ENCODE assay signal across 8 cellular contexts in the genomic region with DNA sequence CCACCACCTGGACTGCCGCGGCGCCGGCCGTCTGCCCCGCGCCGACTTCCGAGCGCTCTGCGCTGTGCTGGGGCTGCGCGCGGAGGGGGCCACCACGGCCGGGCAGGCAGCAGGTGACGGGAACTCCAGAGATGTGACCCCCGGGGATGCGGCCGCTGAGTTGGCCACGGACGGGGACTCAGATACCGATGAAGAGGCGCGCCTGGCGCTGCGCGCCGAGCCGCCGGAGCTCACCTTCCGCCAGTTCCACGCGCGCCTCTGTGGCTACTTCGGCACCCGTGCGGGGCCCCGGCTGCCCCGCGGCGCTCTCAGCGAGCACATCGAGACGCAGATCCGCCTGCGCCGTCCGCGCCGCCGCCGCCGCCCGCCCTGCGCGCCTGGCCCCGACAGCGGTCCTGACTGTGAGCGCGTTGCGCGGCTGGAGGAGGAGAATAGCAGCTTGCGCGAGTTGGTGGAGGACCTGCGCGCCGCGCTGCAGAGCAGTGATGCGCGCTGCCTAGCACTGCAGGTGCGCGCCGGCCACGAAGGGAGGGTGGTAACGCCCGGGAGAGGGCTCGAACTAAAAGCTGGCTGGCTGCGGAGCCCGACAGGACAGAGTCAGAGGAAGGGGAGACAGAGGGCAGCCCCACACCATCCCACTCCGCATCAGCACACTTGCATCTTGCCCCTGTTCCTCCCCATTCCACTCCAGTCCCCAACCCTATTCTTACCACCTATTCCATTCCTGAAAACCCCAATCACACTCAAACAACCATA. TPM values are rescaled to one million over a fixed set of nuclear protein-coding genes. Genes with fewer than 3 reads are reported as not detected.
DNase-seq lines count a peak whose midpoint lies in the region; ATAC-seq, FAIRE-seq and TF ChIP-seq lines count a peak whose summit lies in the region.

No MANE protein-coding gene starts in this region.

- peak; percentile 48 for DNase-seq in A673 (ENCODE audit: low spot score)
- peak; percentile 55 for DNase-seq in NCI-H1105 treated with DMSO at 0.1 percent for 48 hours (lab: John Stamatoyannopoulos, UW)
- no peak for DNase-seq in astrocyte (ENCODE audit: low read depth)
- no peak for DNase-seq in memory B cell (ENCODE audit: low spot score in 2 of 2)
- DNase-seq in thyroid gland, result no peak

- peaks cover 7% of the 10 kb centered on the region for H4K20me1 ChIP-seq in astrocyte (ENCODE audit: insufficient read depth, low read length)

- H3K27me3 Mint-ChIP-seq in astrocyte (ENCODE audit: low read depth, unreplicated experiment), result peaks cover 57% of the 10 kb centered on the region
- peaks cover 38% of the 10 kb centered on the region for H3K27me3 Mint-ChIP-seq in memory B cell

- no peaks in the 10 kb centered on the region for H3K9me3 Mint-ChIP-seq in astrocyte (ENCODE audit: unreplicated experiment)
- no peaks in the 10 kb centered on the region for H3K9me3 Mint-ChIP-seq in memory B cell

- H3K4me3 ChIP-seq in A673 (ENCODE audit: low read depth, low read length, poor library complexity, severe bottlenecking), result peak overlapping the region; percentile 39
- H3K4me3 ChIP-seq in astrocyte (ENCODE audit: insufficient read depth, low read depth, low read length), result no peak overlapping the region
- peak overlapping the region in 2 of 3 donors; percentile 35 to 42 for H3K4me3 ChIP-seq in thyroid gland (replicated peaks in 1 of 3)

- no peak overlapping the region for H3K9ac ChIP-seq in astrocyte (ENCODE audit: low read length)

- POLR2A ChIA-PET in A673 (lab: Charles Lee; ENCODE audit: low non-redundant PET), result no interaction called here

- TF ChIP-seq CTCF in A673 (conservative IDR thresholded peaks at IDR 0.05; ENCODE audit: low read depth, low read length) (no peak), astrocyte (IDR thresholded peaks at IDR 0.05; ENCODE audit: insufficient read depth, low read depth, low read length) (no peak), thyroid gland (IDR thresholded peaks at IDR 0.05) (no peak)

- H3K36me3 Mint-ChIP-seq in astrocyte (ENCODE audit: low read depth, unreplicated experiment) (no peaks in the 10 kb centered on the region), memory B cell (no peaks in the 10 kb centered on the region)

- H3K9me3 ChIP-seq in A673 (ENCODE audit: low read depth, low read length, poor library complexity, severe bottlenecking) (no peaks in the 10 kb centered on the region), astrocyte (ENCODE audit: insufficient read depth, low read depth, low read length) (no peaks in the 10 kb centered on the region), thyroid gland (no peaks in the 10 kb centered on the region)

- no peaks in the 10 kb centered on the region for H3K79me2 ChIP-seq in astrocyte (ENCODE audit: insufficient read depth, low read length)

- H3K27ac ChIP-seq in A673 (ENCODE audit: low read depth, low read length, poor library complexity, severe bottlenecking) (no peak overlapping the region), astrocyte (ENCODE audit: low read depth, low read length) (no peak overlapping the region), thyroid gland (peak overlapping the region in 2 of 3 donors; percentile 60 to 85)

- ATAC-seq in memory B cell (ENCODE audit: low read depth), result peak; percentile 43
- ATAC-seq in HG02981 (IDR thresholded peaks at IDR 0.05; ENCODE audit: unreplicated experiment), result no peak
- ATAC-seq in GM19328 (IDR thresholded peaks at IDR 0.05; ENCODE audit: unreplicated experiment), result no peak
- ATAC-seq in GM19324 (IDR thresholded peaks at IDR 0.05; ENCODE audit: low FRiP score, unreplicated experiment), result no peak

- intact Hi-C loops in A673 (cut with micrococcal nuclease; ENCODE audit: unreplicated experiment), result no loop called here
- intact Hi-C loops in thyroid gland (cut with DNase I), result no loop called here

- 2 to 5% methylated on average over 20 to 29 of the region's 81 CpGs for WGBS in thyroid gland, 2 donors

- BruUV-seq in A673 (replicated peaks; lab: Mats Ljungman, UMichigan), result no TSS peak

- H3K4me2 ChIP-seq in astrocyte (ENCODE audit: low read length), result peak overlapping the region; percentile 76

- CTCF ChIA-PET in A673 (lab: Charles Lee), result no interaction called here

- H3K4me3 Mint-ChIP-seq in astrocyte (ENCODE audit: unreplicated experiment) (peak overlapping the region; percentile 35), memory B cell (peak overlapping the region; percentile 54)

- TF ChIP-seq POLR2A in thyroid gland (IDR thresholded peaks at IDR 0.05), result no peak

- FAIRE-seq in astrocyte (lab: Jason Lieb, UNC), result no peak

- no peaks in the 10 kb centered on the region for H3K36me3 ChIP-seq in A673 (ENCODE audit: insufficient read depth, low read length, poor library complexity, severe bottlenecking)
- no peaks in the 10 kb centered on the region for H3K36me3 ChIP-seq in astrocyte (ENCODE audit: insufficient read depth, low read length)
- no peaks in the 10 kb centered on the region for H3K36me3 ChIP-seq in thyroid gland

- H3K4me1 ChIP-seq in A673 (ENCODE audit: insufficient read depth, low read length, poor library complexity, severe bottlenecking) (peaks cover 23% of the 10 kb centered on the region), astrocyte (ENCODE audit: insufficient read depth, low read length) (peaks cover 2% of the 10 kb centered on the region), thyroid gland (peaks cover 17 to 41% of the 10 kb centered on the region in 2 donors)

- H2AFZ ChIP-seq in astrocyte (ENCODE audit: low read depth, low read length), result no peak overlapping the region

- H3K4me1 Mint-ChIP-seq in astrocyte (ENCODE audit: low read depth, unreplicated experiment) (peaks cover 10% of the 10 kb centered on the region), memory B cell (peaks cover 23% of the 10 kb centered on the region)

- H3K27me3 ChIP-seq in A673 (replicated peaks; ENCODE audit: insufficient read depth, low read depth, low read length, poor library complexity) (peaks cover 41% of the 10 kb centered on the region), astrocyte (ENCODE audit: insufficient read depth, low read length) (peaks cover 67% of the 10 kb centered on the region), thyroid gland (no peaks in the 10 kb centered on the region)

- no peak overlapping the region for H3K27ac Mint-ChIP-seq in astrocyte (ENCODE audit: unreplicated experiment)
- peak overlapping the region; percentile 62 for H3K27ac Mint-ChIP-seq in memory B cell

RNA-seq across cellular contexts. Expression of gene EFCC1, which starts 0.9 kb away (rescaled TPM):
- total RNA-seq in A673 (2021) (not detected in 2 replicates), astrocyte (not detected in 2 replicates), thyroid gland (10 to 100 TPM in 2 of 4 donors, 1 to 10 TPM in 2; 3.6 to 16.8 (median 9.9) TPM)

RNA-seq across cellular contexts. Expression of gene CFAP92, which starts 8.1 kb away (rescaled TPM):
- total RNA-seq in A673 (2021) (0.26 TPM in 1 of 2 replicates, not detected in the other), astrocyte (0.10 and 0.52 TPM in 2 replicates), thyroid gland (1 to 10 TPM in 1 of 4 donors, under 1 TPM in 3; 0.40 to 2.5 (median 0.57) TPM)

RNA-seq across cellular contexts. Expression of gene GP9, which starts 58.6 kb away (rescaled TPM):
- total RNA-seq in A673 (2021) (not detected in 2 replicates), astrocyte (not detected in 2 replicates), thyroid gland (not detected)

Comparison
In these comparisons a context has a peak if more than half of its experiments do, and no peak if none do; other contexts are left out.
1. DNase-seq: peak in A673 (single experiment) and NCI-H1105 treated with DMSO at 0.1 percent for 48 hours (single experiment); none in astrocyte (single experiment), memory B cell (0 of 2) and thyroid gland (0 of 2).
2. H3K27ac ChIP-seq: peak in thyroid gland (2 of 3); none in A673 (single experiment) and astrocyte (single experiment).